In the genomic region with DNA sequence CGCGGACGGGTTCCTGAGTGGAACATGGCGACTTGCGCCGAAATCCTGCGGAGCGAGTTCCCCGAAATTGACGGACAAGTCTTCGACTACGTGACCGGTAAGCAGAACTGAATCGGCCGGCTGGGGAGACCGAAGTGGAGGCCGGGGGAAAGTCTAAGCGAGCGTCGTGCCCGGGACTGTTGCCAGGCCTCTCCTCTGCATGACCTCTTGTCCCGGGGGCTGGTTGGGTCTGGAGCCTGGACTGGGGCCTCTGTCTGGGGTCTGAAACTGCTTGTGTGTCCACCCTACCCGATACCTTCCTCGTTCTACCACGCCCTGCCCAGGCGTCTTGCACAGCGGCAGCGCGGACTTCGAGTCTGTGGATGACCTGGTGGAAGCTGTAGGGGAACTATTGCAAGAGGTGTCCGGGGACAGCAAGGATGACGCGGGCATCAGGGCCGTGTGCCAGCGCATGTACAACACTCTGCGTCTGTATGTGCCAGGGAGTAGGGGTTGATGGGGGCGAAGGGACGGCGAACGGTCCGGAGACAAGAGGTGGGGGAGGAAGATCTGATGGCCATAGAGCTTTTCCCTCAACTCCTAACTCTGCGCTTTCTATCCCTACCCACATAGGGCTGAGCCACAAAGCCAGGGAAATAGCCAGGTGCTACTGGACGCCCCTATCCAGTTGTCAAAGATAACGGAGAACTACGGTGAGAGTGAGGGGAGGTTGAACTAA, we compare ENCODE assay signal across 7 cellular contexts. TPM values are rescaled to one million over a fixed set of nuclear protein-coding genes. Genes with fewer than 3 reads are reported as not detected.
A peak's percentile ranks its signal among the peaks of the same experiment; 100 is the strongest.
DNase-seq lines count a peak whose midpoint lies in the region; ATAC-seq and TF ChIP-seq lines count a peak whose summit lies in the region.

A gene with protein sequence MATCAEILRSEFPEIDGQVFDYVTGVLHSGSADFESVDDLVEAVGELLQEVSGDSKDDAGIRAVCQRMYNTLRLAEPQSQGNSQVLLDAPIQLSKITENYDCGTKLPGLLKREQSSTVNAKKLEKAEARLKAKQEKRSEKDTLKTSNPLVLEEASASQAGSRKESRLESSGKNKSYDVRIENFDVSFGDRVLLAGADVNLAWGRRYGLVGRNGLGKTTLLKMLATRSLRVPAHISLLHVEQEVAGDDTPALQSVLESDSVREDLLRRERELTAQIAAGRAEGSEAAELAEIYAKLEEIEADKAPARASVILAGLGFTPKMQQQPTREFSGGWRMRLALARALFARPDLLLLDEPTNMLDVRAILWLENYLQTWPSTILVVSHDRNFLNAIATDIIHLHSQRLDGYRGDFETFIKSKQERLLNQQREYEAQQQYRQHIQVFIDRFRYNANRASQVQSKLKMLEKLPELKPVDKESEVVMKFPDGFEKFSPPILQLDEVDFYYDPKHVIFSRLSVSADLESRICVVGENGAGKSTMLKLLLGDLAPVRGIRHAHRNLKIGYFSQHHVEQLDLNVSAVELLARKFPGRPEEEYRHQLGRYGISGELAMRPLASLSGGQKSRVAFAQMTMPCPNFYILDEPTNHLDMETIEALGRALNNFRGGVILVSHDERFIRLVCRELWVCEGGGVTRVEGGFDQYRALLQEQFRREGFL (plus strand): TSS at position 16 of the 718 bp plus-strand sequence. CDS start 9 bp downstream, at position 25.

- CTCF ChIA-PET in HCT116 (lab: Charles Lee), result interaction anchor here (1.6 kb wide), 2 partner anchors 10 to 41 kb away, joined by 5 to 6 read pairs; no protein-coding TSS in a partner anchor

- H3K4me3 ChIP-seq in HCT116 (replicated peaks in 1 of 2; ENCODE audit: low read depth in 1 of 2, low read length in 2 of 2), result peak within 1 kb of the TSS; percentile 98 to 100
- H3K4me3 ChIP-seq in colonic mucosa, result peak within 1 kb of the TSS; percentile 66
- peak within 1 kb of the TSS; percentile 99 for H3K4me3 ChIP-seq in lower lobe of right lung
- H3K4me3 ChIP-seq in tibial artery, result peak within 1 kb of the TSS; percentile 77 to 83

- RAD21 ChIA-PET in HCT116 (lab: Charles Lee; ENCODE audit: low non-redundant PET in 1 of 2, low total read pairs in 2 of 2, uncharacterized antibody in 2 of 2, unreplicated experiment in 2 of 2), result interaction anchor here in 1 of 2 experiments (0.6 kb wide), 1 partner anchor 100 kb away, joined by 3 read pairs; no protein-coding TSS in a partner anchor

- intact Hi-C loops in HCT116 (cut with micrococcal nuclease) (no loop called here), colonic mucosa (cut with DNase I) (no loop called here), lower lobe of right lung (cut with DNase I) (no loop called here), tibial artery (cut with DNase I; ENCODE audit: low total_unique reads) (loop anchor here (5.0 kb wide), 2 partner anchors 34 to 61 kb away; a partner anchor contains a TSS)

- POLR2A ChIA-PET in HCT116 (lab: Charles Lee), result interaction anchor here (0.9 to 1.6 kb wide), 3 partner anchors 10 to 40 kb away, joined by 3 to 12 read pairs (median 4); a partner anchor contains a TSS

- no peak within 1 kb of the TSS for H2AFZ ChIP-seq in HCT116 (ENCODE audit: low read depth, low read length, poor library complexity, severe bottlenecking)

- no TSS peak for BruUV-seq in HCT116 (replicated peaks; lab: Mats Ljungman, UMichigan)

- H3K79me2 ChIP-seq in HCT116 (ENCODE audit: insufficient read depth, low read length), result peaks cover 48% of the 10 kb centered on the region

- H3K27me3 ChIP-seq in HCT116 (ENCODE audit: insufficient read depth, low read length) (no peaks in the 10 kb centered on the region), colonic mucosa (no peaks in the 10 kb centered on the region), lower lobe of right lung (ENCODE audit: low read depth) (no peaks in the 10 kb centered on the region), tibial artery (no peaks in the 10 kb centered on the region)

- ATAC-seq in GM18505 (IDR thresholded peaks at IDR 0.05; ENCODE audit: unreplicated experiment), result peak; percentile 22
- peak; percentile 41 for ATAC-seq in HCT116
- ATAC-seq in lower lobe of right lung, result peak; percentile 49 to 53

- TF ChIP-seq POLR2A in GM18505 (IDR thresholded peaks at IDR 0.05; ENCODE audit: borderline replicate concordance, extremely low read depth, insufficient read depth, insufficient read length) (peak; percentile 82), HCT116 (IDR thresholded peaks at IDR 0.05; ENCODE audit: borderline replicate concordance, extremely low read depth, insufficient read depth, insufficient read length) (no peak)

- H3K9me2 ChIP-seq in HCT116 (ENCODE audit: insufficient read depth), result no peaks in the 10 kb centered on the region

- DNase-seq in HCT116 (ENCODE audit: low read depth, low spot score) (no peak), NOMO-1 treated with DMSO at 0.1 percent for 48 hours (lab: John Stamatoyannopoulos, UW; ENCODE audit: unreplicated experiment) (peak; percentile 72), colonic mucosa (peak; percentile 63), lower lobe of right lung (peak; percentile 76), tibial artery (peak in 1 of 2 donors; percentile 77), T-helper 9 cell (no peak)

- H3K27ac ChIP-seq in HCT116 (ENCODE audit: low read depth, low read length), result peak within 1 kb of the TSS; percentile 88
- H3K27ac ChIP-seq in colonic mucosa, result peak within 1 kb of the TSS; percentile 66
- peak within 1 kb of the TSS; percentile 86 for H3K27ac ChIP-seq in lower lobe of right lung
- H3K27ac ChIP-seq in tibial artery, result peak within 1 kb of the TSS; percentile 87

- no peaks in the 10 kb centered on the region for H4K20me1 ChIP-seq in HCT116 (ENCODE audit: insufficient read depth)

- H3K4me1 ChIP-seq in HCT116 (ENCODE audit: control insufficient read depth in 1 of 2, insufficient read depth in 2 of 2, low read length in 2 of 2) (peaks cover 6 to 20% of the 10 kb centered on the region in 2 experiments), colonic mucosa (peaks cover 8% of the 10 kb centered on the region), lower lobe of right lung (peaks cover 25% of the 10 kb centered on the region), tibial artery (peaks cover 0 to 30% (median 23%) of the 10 kb centered on the region in 4 donors)

- H3K9me3 ChIP-seq in HCT116 (ENCODE audit: control insufficient read depth in 1 of 2, insufficient read depth in 1 of 2, low read depth in 1 of 2, low read length in 2 of 2) (no peaks in the 10 kb centered on the region), colonic mucosa (no peaks in the 10 kb centered on the region), lower lobe of right lung (no peaks in the 10 kb centered on the region), tibial artery (no peaks in the 10 kb centered on the region)

- peak within 1 kb of the TSS; percentile 96 for H3K4me2 ChIP-seq in HCT116 (ENCODE audit: low read length)

- H3K9ac ChIP-seq in HCT116 (ENCODE audit: low read length) (peak within 1 kb of the TSS; percentile 91), colonic mucosa (ENCODE audit: low read depth in 2 of 2, low read length in 2 of 2) (peak within 1 kb of the TSS; percentile 90 to 94)

- peaks cover 53 to 63% of the 10 kb centered on the region in 2 experiments for H3K36me3 ChIP-seq in HCT116 (ENCODE audit: control insufficient read depth in 1 of 2, insufficient read depth in 2 of 2, low read length in 2 of 2)
- peaks cover 24% of the 10 kb centered on the region for H3K36me3 ChIP-seq in colonic mucosa
- H3K36me3 ChIP-seq in lower lobe of right lung, result peaks cover 66% of the 10 kb centered on the region
- peaks cover 57 to 69% (median 63%) of the 10 kb centered on the region in 3 donors for H3K36me3 ChIP-seq in tibial artery

- no peak for TF ChIP-seq CTCF in HCT116 (IDR thresholded peaks at IDR 0.05 in 2 of 3, conservative IDR thresholded peaks at IDR 0.05 in 1 of 3; ENCODE audit: borderline replicate concordance in 1 of 3, insufficient read depth in 1 of 3, low read depth in 2 of 3, low read length in 2 of 3)
- TF ChIP-seq CTCF in colonic mucosa (IDR thresholded peaks at IDR 0.05), result no peak
- TF ChIP-seq CTCF in lower lobe of right lung (IDR thresholded peaks at IDR 0.05), result no peak
- no peak for TF ChIP-seq CTCF in tibial artery (IDR thresholded peaks at IDR 0.05)

- TF ChIP-seq RAD21 in HCT116 (IDR thresholded peaks at IDR 0.05; ENCODE audit: low read depth), result no peak

TF ChIP-seq in HCT116, 20 proteins besides CTCF, POLR2A, EP300 and RAD21:
- TF ChIP-seq YY1 (IDR thresholded peaks at IDR 0.05; ENCODE audit: extremely low read depth, insufficient replicate concordance, low read depth, low read length) (peak; percentile 95), SIN3A (IDR thresholded peaks at IDR 0.05; ENCODE audit: low read depth) (no peak; the same call in 1 of the 2 replicates), ZFX (IDR thresholded peaks at IDR 0.05) (peak; percentile 37; the same call in 1 of the 2 replicates), POLR2AphosphoS5 (IDR thresholded peaks at IDR 0.05; ENCODE audit: low read depth, low read length) (peak; percentile 88)

RNA-seq across cellular contexts. Expression of the gene that starts here (rescaled TPM):
- total RNA-seq in HCT116 (2021; ENCODE audit: unreplicated experiment), result 74.6 TPM
- polyA plus RNA-seq in HCT116 (2012), result 59.5 and 63.4 TPM in 2 replicates
- 10 to 100 TPM; 54.6 to 82.4 TPM for total RNA-seq in colonic mucosa
- 60.7 TPM for total RNA-seq in lower lobe of right lung

Comparison
In these comparisons a context has a peak if more than half of its experiments do, and no peak if none do; other contexts are left out.
1. DNase-seq: peak in NOMO-1 treated with DMSO at 0.1 percent for 48 hours (single experiment), colonic mucosa (single experiment) and lower lobe of right lung (single experiment); none in HCT116 (single experiment) and T-helper 9 cell (single experiment).
2. Peak in every context shown above with its lines, with median percentiles within 50 percentile points of each other: ATAC-seq, H3K27ac ChIP-seq and H3K4me3 ChIP-seq.